3 cellular contexts compared by ENCODE assay signal in genomic region chr12:54074308-54074707, GRCh38.
TF ChIP-seq lines count a peak whose summit lies in the region.

No MANE protein-coding gene starts in this region.

TF ChIP-seq in GM23338, 12 proteins besides CTCF, POLR2A, EP300 and RAD21 (continues in another document):
- TF ChIP-seq ZNF114 (CRISPR knock-in tag; IDR thresholded peaks at IDR 0.05): no peak
- TF ChIP-seq ZNF331 (CRISPR knock-in tag; IDR thresholded peaks at IDR 0.05; ENCODE audit: low read depth): no peak
- TF ChIP-seq POLR2AphosphoS5 (IDR thresholded peaks at IDR 0.05; ENCODE audit: low read depth): no peak
- TF ChIP-seq EZH2 (IDR thresholded peaks at IDR 0.05; ENCODE audit: low read depth, unreplicated experiment): no peak
- TF ChIP-seq STAT1 (IDR thresholded peaks at IDR 0.05; ENCODE audit: unreplicated experiment): no peak
- TF ChIP-seq JUNB (IDR thresholded peaks at IDR 0.05; ENCODE audit: unreplicated experiment): no peak
- no peak for TF ChIP-seq ETS1 (IDR thresholded peaks at IDR 0.05)
- TF ChIP-seq CREB1 (CRISPR knock-in tag; IDR thresholded peaks at IDR 0.05; ENCODE audit: low read depth): no peak
- no peak for TF ChIP-seq EZH2phosphoT487 (IDR thresholded peaks at IDR 0.05; ENCODE audit: unreplicated experiment)

TF ChIP-seq in WTC11, 78 proteins besides CTCF, POLR2A, EP300 and RAD21:
- TF ChIP-seq JUN (CRISPR knock-in tag; IDR thresholded peaks at IDR 0.05) (no peak), TCF7 (CRISPR knock-in tag; IDR thresholded peaks at IDR 0.05; ENCODE audit: low read depth) (no peak), MAX (CRISPR knock-in tag; IDR thresholded peaks at IDR 0.05) (no peak)
TF ChIP-seq in WTC11: peak in this region for 0.

TF ChIP-seq in HepG2, 621 proteins besides CTCF, POLR2A, EP300 and RAD21:
- TF ChIP-seq ZNF878 (CRISPR knock-in tag; IDR thresholded peaks at IDR 0.05): no peak
- no peak for TF ChIP-seq ZNF224 (CRISPR knock-in tag; IDR thresholded peaks at IDR 0.05)
- no peak for TF ChIP-seq BRF2 (CRISPR knock-in tag; IDR thresholded peaks at IDR 0.05)
- TF ChIP-seq CCDC6 (CRISPR knock-in tag; IDR thresholded peaks at IDR 0.05): no peak
- TF ChIP-seq ZNF891 (CRISPR knock-in tag; IDR thresholded peaks at IDR 0.05): no peak
- TF ChIP-seq MBNL3 (CRISPR knock-in tag; conservative IDR thresholded peaks at IDR 0.05): no peak
- TF ChIP-seq GABPB1 (CRISPR knock-in tag; IDR thresholded peaks at IDR 0.05): no peak
- TF ChIP-seq ZBTB34 (CRISPR knock-in tag; IDR thresholded peaks at IDR 0.05): no peak
- no peak for TF ChIP-seq NFE2L1 (CRISPR knock-in tag; IDR thresholded peaks at IDR 0.05; ENCODE audit: borderline replicate concordance)
